In the genomic region with DNA sequence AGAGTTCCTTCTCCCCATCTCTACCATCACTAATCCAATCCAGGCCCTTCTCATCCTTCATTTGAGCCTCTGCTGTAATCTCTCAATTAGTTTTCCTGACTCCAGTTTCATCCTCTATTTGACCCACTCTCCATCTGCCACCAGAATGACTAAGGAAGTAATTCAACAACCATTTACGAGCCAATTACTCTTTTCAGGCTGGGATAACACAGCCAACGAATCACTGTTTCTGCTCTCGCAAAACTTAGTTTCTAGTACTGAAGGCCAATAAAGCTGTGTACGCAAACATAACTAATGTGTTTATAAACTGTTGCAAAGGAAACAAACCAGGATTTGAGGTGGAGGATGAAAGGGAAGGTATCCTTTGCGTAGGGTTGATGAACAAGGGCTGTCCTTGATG, we compare ENCODE assay signal across 29 cellular contexts. TPM values are rescaled to one million over a fixed set of nuclear protein-coding genes. Genes with fewer than 3 reads are reported as not detected.
DNase-seq lines count a peak whose midpoint lies in the region; ATAC-seq and TF ChIP-seq lines count a peak whose summit lies in the region.
"Had no signal": no experiment of that assay in that cellular context is flagged by ENCODE, and none has a peak within 500 bp of the region (broad histone marks: within the 10 kb centered on the region; RNA-seq: fewer than 3 reads in every experiment).

No MANE protein-coding gene starts in this region.

- TF ChIP-seq CTCF in hepatocyte (IDR thresholded peaks at IDR 0.05; ENCODE audit: poor library complexity) (no peak), heart right ventricle (IDR thresholded peaks at IDR 0.05) (no peak)

- no peak overlapping the region for H3K4me3 Mint-ChIP-seq in stimulated activated effector memory CD8-positive, alpha-beta T cell treated with anti-CD3 and anti-CD28 coated beads, Interleukin-12 subunit alpha, Interleukin-12 subunit beta, amount 100 ng/mL, for 72 hours
- H3K4me3 Mint-ChIP-seq: activated CD4-positive, alpha-beta memory T cell treated with anti-CD3 and anti-CD28 coated beads, Interleukin-2, amount 10 ng/mL, durations not matched to agents 7 days and 5 days; HFFc6; memory B cell; natural killer cell treated with Interleukin-12 subunit alpha and Interleukin-12 subunit beta and Interleukin-15 and Interleukin-18, amount 100 ng/mL, for 72 hours had no signal

- no peak overlapping the region for H3K4me3 ChIP-seq in hepatocyte
- H3K4me3 ChIP-seq in heart right ventricle = no peak overlapping the region
- H3K4me3 ChIP-seq: BLaER1 treated with 17β-estradiol and CSF1 and Interleukin-3, amounts not matched to agents 10 nM and 100 nM; PC-9; smooth muscle cell; stomach; upper lobe of right lung had no signal

- H3K27me3 ChIP-seq in hepatocyte = no peaks in the 10 kb centered on the region
- H3K27me3 ChIP-seq in heart right ventricle = no peaks in the 10 kb centered on the region
- H3K27me3 ChIP-seq: BLaER1 treated with 17β-estradiol and CSF1 and Interleukin-3, amounts not matched to agents 10 nM and 100 nM; stomach; upper lobe of right lung had no signal

- no peak overlapping the region for H3K4me2 ChIP-seq in hepatocyte
- H3K4me2 ChIP-seq: BLaER1 treated with 17β-estradiol and CSF1 and Interleukin-3, amounts not matched to agents 10 nM and 100 nM; PC-9; smooth muscle cell had no signal

- DNase-seq in NCI-H2081 (lab: John Stamatoyannopoulos, UW) (peak; percentile 11 to 50), NCI-H2081 treated with DMSO at 0.1 percent for 48 hours (lab: John Stamatoyannopoulos, UW) (no peak), NCI-H82 (lab: John Stamatoyannopoulos, UW) (peak; percentile 96), hepatocyte (ENCODE audit: low spot score) (no peak), heart right ventricle (no peak), NOMO-1 treated with dmso at 0.1 percent for 144 hours (lab: John Stamatoyannopoulos, UW; ENCODE audit: unreplicated experiment) (no peak)
- no peak for DNase-seq in stimulated activated effector memory CD8-positive, alpha-beta T cell treated with anti-CD3 and anti-CD28 coated beads, Interleukin-12 subunit alpha, Interleukin-12 subunit beta, amount 100 ng/mL, for 72 hours (ENCODE audit: low spot score in 2 of 2)
- no peak for DNase-seq in activated CD4-positive, alpha-beta T cell treated with anti-CD3 and anti-CD28 coated beads for 48 hours
- DNase-seq: 8988T; activated CD4-positive, alpha-beta memory T cell treated with anti-CD3 and anti-CD28 coated beads, Interleukin-2, amount 10 ng/mL, durations not matched to agents 7 days and 5 days; activated naive CD4-positive, alpha-beta T cell treated with anti-CD3 and anti-CD28 coated beads, Interleukin-2, amount 50 U/mL, for 16 hours; activated T-cell treated with anti-CD3 and anti-CD28 coated beads, Interleukin-2, amount 50 U/mL, for 1 hour; HFFc6; hypothalamus; KBM-7; kidney glomerular epithelial cell; MV-4-11; NCI-H187 treated with DMSO at 0.1 percent for 48 hours; NCI-H526; PC-9; SIG-M5; stimulated activated CD4-positive, alpha-beta T cell treated with anti-CD3 and anti-CD28 coated beads, Interleukin-4, amount 100 ng/mL, for 1 hour; stomach; T-helper 1 cell; upper lobe of right lung had no signal

- no peaks in the 10 kb centered on the region for H3K36me3 ChIP-seq in hepatocyte (replicated peaks; ENCODE audit: insufficient read depth, low read depth)
- no peaks in the 10 kb centered on the region for H3K36me3 ChIP-seq in heart right ventricle
- H3K36me3 ChIP-seq: stomach, upper lobe of right lung had no signal

- H3K4me1 Mint-ChIP-seq in stimulated activated effector memory CD8-positive, alpha-beta T cell treated with anti-CD3 and anti-CD28 coated beads, Interleukin-12 subunit alpha, Interleukin-12 subunit beta, amount 100 ng/mL, for 72 hours = peaks cover 20% of the 10 kb centered on the region
- H3K4me1 Mint-ChIP-seq: activated CD4-positive, alpha-beta memory T cell treated with anti-CD3 and anti-CD28 coated beads, Interleukin-2, amount 10 ng/mL, durations not matched to agents 7 days and 5 days had no signal

- no peaks in the 10 kb centered on the region for H4K20me1 ChIP-seq in hepatocyte (ENCODE audit: insufficient read depth, poor library complexity, severe bottlenecking)
- H4K20me1 ChIP-seq: BLaER1 treated with 17β-estradiol and CSF1 and Interleukin-3, amounts not matched to agents 10 nM and 100 nM had no signal

- H3K27ac ChIP-seq in hepatocyte = peak overlapping the region; percentile 41
- no peak overlapping the region for H3K27ac ChIP-seq in heart right ventricle
- H3K27ac ChIP-seq: BLaER1 treated with 17β-estradiol and CSF1 and Interleukin-3, amounts not matched to agents 10 nM and 100 nM; PC-9; stomach; upper lobe of right lung had no signal

- H3K9me3 ChIP-seq in hepatocyte (ENCODE audit: low read depth) (no peaks in the 10 kb centered on the region), heart right ventricle (no peaks in the 10 kb centered on the region)
- H3K9me3 ChIP-seq: stomach, upper lobe of right lung had no signal

- H3K36me3 Mint-ChIP-seq in stimulated activated effector memory CD8-positive, alpha-beta T cell treated with anti-CD3 and anti-CD28 coated beads, Interleukin-12 subunit alpha, Interleukin-12 subunit beta, amount 100 ng/mL, for 72 hours = no peaks in the 10 kb centered on the region
- H3K36me3 Mint-ChIP-seq: natural killer cell treated with Interleukin-12 subunit alpha and Interleukin-12 subunit beta and Interleukin-15 and Interleukin-18, amount 100 ng/mL, for 72 hours had no signal

- H3K9me3 Mint-ChIP-seq in stimulated activated effector memory CD8-positive, alpha-beta T cell treated with anti-CD3 and anti-CD28 coated beads, Interleukin-12 subunit alpha, Interleukin-12 subunit beta, amount 100 ng/mL, for 72 hours = no peaks in the 10 kb centered on the region
- H3K9me3 Mint-ChIP-seq: activated CD4-positive, alpha-beta memory T cell treated with anti-CD3 and anti-CD28 coated beads, Interleukin-2, amount 10 ng/mL, durations not matched to agents 7 days and 5 days; memory B cell; natural killer cell treated with Interleukin-12 subunit alpha and Interleukin-12 subunit beta and Interleukin-15 and Interleukin-18, amount 100 ng/mL, for 72 hours had no signal

- ATAC-seq in stimulated activated effector memory CD8-positive, alpha-beta T cell treated with anti-CD3 and anti-CD28 coated beads, Interleukin-12 subunit alpha, Interleukin-12 subunit beta, amount 100 ng/mL, for 72 hours = no peak
- no peak for ATAC-seq in heart right ventricle
- ATAC-seq: natural killer cell treated with Interleukin-12 subunit alpha and Interleukin-12 subunit beta and Interleukin-15 and Interleukin-18, amount 100 ng/mL, for 72 hours; upper lobe of right lung had no signal

- H3K79me2 ChIP-seq in hepatocyte = peaks cover 3% of the 10 kb centered on the region

- no peaks in the 10 kb centered on the region for H3K9me2 ChIP-seq in hepatocyte (replicated peaks; ENCODE audit: insufficient read depth)

- no peaks in the 10 kb centered on the region for H3K4me1 ChIP-seq in hepatocyte (ENCODE audit: insufficient read depth)
- H3K4me1 ChIP-seq in heart right ventricle = peaks cover 0 to 15% (median 0%) of the 10 kb centered on the region in 9 donors
- H3K4me1 ChIP-seq: upper lobe of right lung had no signal

- WGBS in hepatocyte (ENCODE audit: low lambda C conversion rate, missing lambda C conversion rate) = 56% methylated on average over 5 of the region's 5 CpGs
- 75 to 84% methylated on average over 5 of the region's 5 CpGs for WGBS in heart right ventricle, 2 donors

- H3K27ac Mint-ChIP-seq in stimulated activated effector memory CD8-positive, alpha-beta T cell treated with anti-CD3 and anti-CD28 coated beads, Interleukin-12 subunit alpha, Interleukin-12 subunit beta, amount 100 ng/mL, for 72 hours = peak overlapping the region; percentile 1
- H3K27ac Mint-ChIP-seq: activated CD4-positive, alpha-beta memory T cell treated with anti-CD3 and anti-CD28 coated beads, Interleukin-2, amount 10 ng/mL, durations not matched to agents 7 days and 5 days; HFFc6; memory B cell; natural killer cell treated with Interleukin-12 subunit alpha and Interleukin-12 subunit beta and Interleukin-15 and Interleukin-18, amount 100 ng/mL, for 72 hours had no signal

- H2AFZ ChIP-seq in hepatocyte = no peak overlapping the region
- H2AFZ ChIP-seq: PC-9 had no signal

- intact Hi-C loops in heart right ventricle (cut with DNase I) = no loop called here

RNA-seq across cellular contexts. Expression of gene MAP2K6, which starts 53.7 kb away (rescaled TPM):
- 12.0 and 13.2 TPM in 2 replicates for total RNA-seq in hepatocyte
- polyA plus RNA-seq in hepatocyte = 3.3 and 5.8 TPM in 2 replicates
- total RNA-seq in heart right ventricle = 1 to 10 TPM in 8 of 10 donors, under 1 TPM in 2; 0.89 to 4.0 (median 2.4) TPM
- polyA plus RNA-seq in heart right ventricle = 1 to 10 TPM in 1 of 2 donors, under 1 TPM in 1; 0.88 to 1.5 TPM

Comparison
In these comparisons a context has a peak if more than half of its experiments do, and no peak if none do; other contexts are left out.
1. DNase-seq: peak in NCI-H2081 (2 of 2) and NCI-H82 (single experiment); none in NCI-H2081 treated with DMSO at 0.1 percent for 48 hours (single experiment), hepatocyte (single experiment), stimulated activated effector memory CD8-positive, alpha-beta T cell treated with anti-CD3 and anti-CD28 coated beads, Interleukin-12 subunit alpha, Interleukin-12 subunit beta, amount 100 ng/mL, for 72 hours (0 of 2), activated CD4-positive, alpha-beta T cell treated with anti-CD3 and anti-CD28 coated beads for 48 hours (single experiment), heart right ventricle (0 of 2) and NOMO-1 treated with dmso at 0.1 percent for 144 hours (single experiment).